Comparison of ENCODE assay signal across 1 cellular context in genomic region chr12:131642101-131642540, GRCh38.
TF ChIP-seq lines count a peak whose summit lies in the region.

No MANE protein-coding gene starts in this region.

TF ChIP-seq in WTC11, 78 proteins besides CTCF, POLR2A, EP300 and RAD21 (continued from another document):
- TF ChIP-seq AR (CRISPR knock-in tag; IDR thresholded peaks at IDR 0.05) (no peak), E2F5 (CRISPR knock-in tag; IDR thresholded peaks at IDR 0.05) (no peak), MXD4 (CRISPR knock-in tag; IDR thresholded peaks at IDR 0.05; ENCODE audit: borderline replicate concordance) (no peak), IRF2 (CRISPR knock-in tag; IDR thresholded peaks at IDR 0.05; ENCODE audit: borderline replicate concordance, low read depth) (no peak), ELF4 (CRISPR knock-in tag; IDR thresholded peaks at IDR 0.05; ENCODE audit: low read depth) (no peak), ZNF671 (CRISPR knock-in tag; IDR thresholded peaks at IDR 0.05) (no peak), MAX (CRISPR knock-in tag; IDR thresholded peaks at IDR 0.05) (peak; percentile 78), KAT7 (CRISPR knock-in tag; IDR thresholded peaks at IDR 0.05; ENCODE audit: borderline replicate concordance) (no peak), USF2 (CRISPR knock-in tag; IDR thresholded peaks at IDR 0.05) (peak; percentile 90), NR3C1 (CRISPR knock-in tag; conservative IDR thresholded peaks at IDR 0.05; ENCODE audit: low read depth) (no peak), ESRRA (CRISPR knock-in tag; IDR thresholded peaks at IDR 0.05; ENCODE audit: borderline replicate concordance) (no peak), NR2C2 (CRISPR knock-in tag; IDR thresholded peaks at IDR 0.05) (no peak), NR1H2 (CRISPR knock-in tag; IDR thresholded peaks at IDR 0.05) (no peak), TEAD1 (CRISPR knock-in tag; IDR thresholded peaks at IDR 0.05) (no peak), FOXP4 (CRISPR knock-in tag; IDR thresholded peaks at IDR 0.05) (no peak), TCF7 (CRISPR knock-in tag; IDR thresholded peaks at IDR 0.05; ENCODE audit: low read depth) (no peak), GTF2I (CRISPR knock-in tag; conservative IDR thresholded peaks at IDR 0.05) (no peak), CREB1 (CRISPR knock-in tag; IDR thresholded peaks at IDR 0.05) (no peak), USF1 (CRISPR knock-in tag; IDR thresholded peaks at IDR 0.05) (peak; percentile 87), FOXJ3 (CRISPR knock-in tag; IDR thresholded peaks at IDR 0.05; ENCODE audit: borderline replicate concordance) (no peak), ZNF219 (CRISPR knock-in tag; IDR thresholded peaks at IDR 0.05; ENCODE audit: borderline replicate concordance) (no peak), RELA (CRISPR knock-in tag; IDR thresholded peaks at IDR 0.05; ENCODE audit: borderline replicate concordance) (no peak), CREM (CRISPR knock-in tag; IDR thresholded peaks at IDR 0.05) (no peak), NFYB (CRISPR knock-in tag; conservative IDR thresholded peaks at IDR 0.05; ENCODE audit: low read depth) (peak; percentile 97), FOXP1 (CRISPR knock-in tag; IDR thresholded peaks at IDR 0.05; ENCODE audit: borderline replicate concordance) (peak; percentile 40; the same call in 1 of the 2 replicates), ZNF396 (CRISPR knock-in tag; IDR thresholded peaks at IDR 0.05; ENCODE audit: borderline replicate concordance) (no peak), ATF6 (CRISPR knock-in tag; IDR thresholded peaks at IDR 0.05) (no peak), NFATC4 (CRISPR knock-in tag; IDR thresholded peaks at IDR 0.05) (no peak), NFE2L1 (CRISPR knock-in tag; IDR thresholded peaks at IDR 0.05) (no peak)
TF ChIP-seq in WTC11: peak in this region for 5.
